ENCODE assay signal across 13 cellular contexts in genomic region chr7:7117935-7118586, GRCh38.
DNase-seq lines count a peak whose midpoint lies in the region; ATAC-seq, FAIRE-seq and TF ChIP-seq lines count a peak whose summit lies in the region.
"Had no signal": no experiment of that assay in that cellular context is flagged by ENCODE, and none has a peak within 500 bp of the region (broad histone marks: within the 10 kb centered on the region; RNA-seq: fewer than 3 reads in every experiment).

No MANE protein-coding gene starts in this region.

- peak overlapping the region; percentile 47 for H3K9ac ChIP-seq in HepG2 (ENCODE audit: insufficient read depth, low read depth, low read length)
- H3K9ac ChIP-seq in mesendoderm (ENCODE audit: low read length) = no peak overlapping the region
- H3K9ac ChIP-seq in neuronal stem cell (ENCODE audit: low read depth, low read length, poor library complexity) = no peak overlapping the region
- H3K9ac ChIP-seq: KMS-11 had no signal

- H3K79me2 ChIP-seq in HepG2 (ENCODE audit: insufficient read depth, low read length) = no peaks in the 10 kb centered on the region
- no peaks in the 10 kb centered on the region for H3K79me2 ChIP-seq in mesendoderm (ENCODE audit: control insufficient read depth, insufficient read depth, low read length)

- no peak overlapping the region for H2AFZ ChIP-seq in HepG2 (ENCODE audit: low read length)
- no peak overlapping the region for H2AFZ ChIP-seq in neuronal stem cell (ENCODE audit: low read length)

- H2BK12ac ChIP-seq in neuronal stem cell (ENCODE audit: low read length) = no peak overlapping the region

- POLR2A ChIA-PET in HepG2 (lab: Yijun Ruan, JAX) = interaction anchor here (1.2 to 1.5 kb wide), 2 partner anchors 59 to 64 kb away, joined by 4 to 8 read pairs; no protein-coding TSS in a partner anchor

- H4K8ac ChIP-seq in mesendoderm (ENCODE audit: low read depth, low read length) (no peak overlapping the region), neuronal stem cell (ENCODE audit: low read depth, low read length) (no peak overlapping the region)

- H3K4me1 ChIP-seq in HepG2 (ENCODE audit: insufficient read depth, low read length) (peaks cover 80% of the 10 kb centered on the region), right lobe of liver (peaks cover 0 to 13% (median 0%) of the 10 kb centered on the region in 4 donors), mesendoderm (ENCODE audit: control insufficient read depth, low read depth, low read length) (no peaks in the 10 kb centered on the region), neuronal stem cell (ENCODE audit: control insufficient read depth in 2 of 2, insufficient read depth in 1 of 2, low read depth in 1 of 2, low read length in 2 of 2) (no peaks in the 10 kb centered on the region), body of pancreas (peaks cover 14% of the 10 kb centered on the region)

- H3K79me1 ChIP-seq in mesendoderm (ENCODE audit: low read length) = no peaks in the 10 kb centered on the region
- H3K79me1 ChIP-seq in neuronal stem cell (ENCODE audit: low read depth, low read length) = no peaks in the 10 kb centered on the region

- CTCF ChIA-PET in HepG2 (lab: Yijun Ruan, JAX; ENCODE audit: low intra/inter-chr PET ratio, low total read pairs) = no interaction called here

- intact Hi-C loops in HepG2 (cut with micrococcal nuclease; ENCODE audit: unreplicated experiment) (no loop called here), right lobe of liver (cut with DNase I) (no loop called here), body of pancreas (cut with DNase I) (no loop called here)

- H3K18ac ChIP-seq in mesendoderm (ENCODE audit: low read length) (no peak overlapping the region), neuronal stem cell (ENCODE audit: low read length) (no peak overlapping the region)

- H2BK5ac ChIP-seq in mesendoderm (ENCODE audit: low read length) = no peak overlapping the region
- no peak overlapping the region for H2BK5ac ChIP-seq in neuronal stem cell (ENCODE audit: low read length)

- no TSS peak for BruUV-seq in HepG2 (replicated peaks; lab: Mats Ljungman, UMichigan)

- H3K9me3 ChIP-seq in HepG2 (ENCODE audit: low read length) (no peaks in the 10 kb centered on the region), right lobe of liver (no peaks in the 10 kb centered on the region), WERI-Rb-1 (ENCODE audit: severe bottlenecking) (no peaks in the 10 kb centered on the region), neuronal stem cell (replicated peaks in 1 of 2; ENCODE audit: control insufficient read depth in 2 of 2, insufficient read depth in 1 of 2, low read depth in 1 of 2, low read length in 2 of 2) (no peaks in the 10 kb centered on the region), body of pancreas (no peaks in the 10 kb centered on the region)

- no peaks in the 10 kb centered on the region for H3K36me3 ChIP-seq in HepG2 (replicated peaks in 1 of 2; ENCODE audit: control insufficient read depth in 1 of 2, insufficient read depth in 2 of 2, low read length in 2 of 2)
- H3K36me3 ChIP-seq in right lobe of liver = no peaks in the 10 kb centered on the region
- H3K36me3 ChIP-seq in WERI-Rb-1 = no peaks in the 10 kb centered on the region
- no peaks in the 10 kb centered on the region for H3K36me3 ChIP-seq in mesendoderm (ENCODE audit: control insufficient read depth, insufficient read depth, low read length)
- no peaks in the 10 kb centered on the region for H3K36me3 ChIP-seq in neuronal stem cell (replicated peaks in 1 of 2; ENCODE audit: control insufficient read depth in 2 of 2, insufficient read depth in 2 of 2, low read length in 2 of 2)
- no peaks in the 10 kb centered on the region for H3K36me3 ChIP-seq in body of pancreas (replicated peaks in 1 of 2; ENCODE audit: insufficient read depth in 1 of 2, low read depth in 2 of 2)

- H2BK15ac ChIP-seq in mesendoderm (replicated peaks; ENCODE audit: low read depth) = no peak overlapping the region
- no peak overlapping the region for H2BK15ac ChIP-seq in neuronal stem cell (ENCODE audit: low read length)

- H3K4ac ChIP-seq in mesendoderm (ENCODE audit: low read depth, low read length) (peak overlapping the region; percentile 10), neuronal stem cell (ENCODE audit: low read length) (no peak overlapping the region)

- H3K56ac ChIP-seq in mesendoderm (ENCODE audit: low read length) = peak overlapping the region; percentile 12

- ATAC-seq in HepG2 = no peak
- no peak for ATAC-seq in right lobe of liver
- ATAC-seq in body of pancreas = no peak

- no peak for TF ChIP-seq POLR2A in HepG2 (IDR thresholded peaks at IDR 0.05; ENCODE audit: insufficient read depth in 1 of 2, low read depth in 2 of 2, low read length in 2 of 2)
- TF ChIP-seq POLR2A in right lobe of liver (IDR thresholded peaks at IDR 0.05) = no peak
- no peak for TF ChIP-seq POLR2A in body of pancreas (IDR thresholded peaks at IDR 0.05)

- TF ChIP-seq RAD21 in HepG2 (CRISPR knock-in tag; IDR thresholded peaks at IDR 0.05) = no peak

- DNase-seq in HepG2 (ENCODE audit: low spot score) (no peak), right lobe of liver (no peak), WERI-Rb-1 (peak; percentile 80), mesendoderm (no peak), neuronal stem cell (ENCODE audit: low spot score) (no peak), body of pancreas (no peak), NCI-H2196 treated with DMSO at 0.1 percent for 48 hours (lab: John Stamatoyannopoulos, UW; ENCODE audit: unreplicated experiment) (no peak)
- DNase-seq: CD8-positive, alpha-beta memory T cell; DMS79 had no signal

- H2AK5ac ChIP-seq in mesendoderm (ENCODE audit: low read length) = no peak overlapping the region
- H2AK5ac ChIP-seq in neuronal stem cell (ENCODE audit: low read depth, low read length) = no peak overlapping the region

- peak overlapping the region; percentile 52; the same call in 1 of the 2 replicates for H3K4me2 ChIP-seq in HepG2 (ENCODE audit: low read depth, low read length)
- H3K4me2 ChIP-seq in mesendoderm (ENCODE audit: low read length) = no peak overlapping the region
- H3K4me2 ChIP-seq in neuronal stem cell (ENCODE audit: insufficient read depth, low read length, poor library complexity, severe bottlenecking) = no peak overlapping the region
- H3K4me2 ChIP-seq: KMS-11 had no signal

- TF ChIP-seq EP300 in HepG2 (IDR thresholded peaks at IDR 0.05; ENCODE audit: low read depth in 2 of 2, low read length in 2 of 2) = no peak
- TF ChIP-seq EP300 in HepG2 (CRISPR knock-in tag; IDR thresholded peaks at IDR 0.05; ENCODE audit: borderline replicate concordance) = no peak

- H3K23ac ChIP-seq in mesendoderm (ENCODE audit: low read length) = no peak overlapping the region
- H3K23ac ChIP-seq in neuronal stem cell (ENCODE audit: low read depth, low read length, poor library complexity) = no peak overlapping the region

- H3K14ac ChIP-seq in neuronal stem cell (ENCODE audit: low read length) = no peak overlapping the region

- no peak for FAIRE-seq in HepG2 (lab: Jason Lieb, UNC)
- FAIRE-seq: GM12891, H54 had no signal

- in situ Hi-C loops in HepG2 (cut with HindIII; ENCODE audit: extremely low pct_ligation_motif_present, low pct_unique_long_range_greater_than_20kb) = loop anchor here (5.0 kb wide), 1 partner anchor 39 kb away; no protein-coding TSS in a partner anchor

- H3K4me3 ChIP-seq in HepG2 (replicated peaks in 1 of 3; ENCODE audit: insufficient read depth in 1 of 3, low read depth in 2 of 3, low read length in 3 of 3) (no peak overlapping the region), right lobe of liver (no peak overlapping the region), WERI-Rb-1 (ENCODE audit: low read depth, low read length) (no peak overlapping the region), mesendoderm (ENCODE audit: low read length) (no peak overlapping the region), neuronal stem cell (ENCODE audit: low read length in 2 of 2) (no peak overlapping the region), body of pancreas (no peak overlapping the region)

- H4K20me1 ChIP-seq in HepG2 (ENCODE audit: insufficient read depth, low read length) = no peaks in the 10 kb centered on the region

- H4K91ac ChIP-seq in neuronal stem cell (ENCODE audit: low read depth, low read length, poor library complexity) = no peak overlapping the region

- no peak for TF ChIP-seq CTCF in HepG2 (CRISPR knock-in tag; IDR thresholded peaks at IDR 0.05)
- no peak for TF ChIP-seq CTCF in right lobe of liver (IDR thresholded peaks at IDR 0.05)
- no peak for TF ChIP-seq CTCF in WERI-Rb-1 (IDR thresholded peaks at IDR 0.05; ENCODE audit: low read depth, low read length)
- TF ChIP-seq CTCF in body of pancreas (IDR thresholded peaks at IDR 0.05) = no peak

- no peak overlapping the region for H4K5ac ChIP-seq in mesendoderm (ENCODE audit: low read length)

- H3K27ac ChIP-seq in HepG2 (ENCODE audit: extremely low read length, insufficient read depth, low read length) (peak overlapping the region; percentile 66), right lobe of liver (no peak overlapping the region), WERI-Rb-1 (peak overlapping the region; percentile 74), mesendoderm (ENCODE audit: low read depth, low read length) (no peak overlapping the region), neuronal stem cell (replicated peaks; ENCODE audit: low read length) (no peak overlapping the region), body of pancreas (no peak overlapping the region)
- H3K27ac ChIP-seq: 22Rv1, KMS-11 had no signal

- H3K27me3 ChIP-seq in HepG2 (ENCODE audit: control insufficient read depth in 1 of 2, insufficient read depth in 2 of 2, low read length in 2 of 2) = no peaks in the 10 kb centered on the region
- H3K27me3 ChIP-seq in right lobe of liver = peaks cover 0 to 10% of the 10 kb centered on the region in 2 donors
- H3K27me3 ChIP-seq in WERI-Rb-1 (ENCODE audit: insufficient read depth, low read depth, severe bottlenecking) = no peaks in the 10 kb centered on the region
- no peaks in the 10 kb centered on the region for H3K27me3 ChIP-seq in mesendoderm (ENCODE audit: insufficient read depth, low read length, poor library complexity)
- peaks cover 0 to 3% (median 0%) of the 10 kb centered on the region in 3 experiments for H3K27me3 ChIP-seq in neuronal stem cell (ENCODE audit: control insufficient read depth in 3 of 3, insufficient read depth in 3 of 3, low read depth in 1 of 3, low read length in 3 of 3)
- no peaks in the 10 kb centered on the region for H3K27me3 ChIP-seq in body of pancreas

- no peak overlapping the region for H2BK120ac ChIP-seq in mesendoderm (ENCODE audit: low read depth, low read length)
- H2BK120ac ChIP-seq in neuronal stem cell (ENCODE audit: low read depth, low read length) = no peak overlapping the region

- 86% methylated on average over 10 of the region's 10 CpGs for WGBS in HepG2 (ENCODE audit: low lambda C conversion rate)
- WGBS in right lobe of liver (ENCODE audit: insufficient coverage, low coverage, low lambda C conversion rate, missing lambda C conversion rate) = 88% methylated on average over 10 of the region's 10 CpGs
- no CpG with 5 or more reads among the region's 10 CpGs for WGBS in mesendoderm (ENCODE audit: extremely low coverage, insufficient coverage, low lambda C conversion rate)
- WGBS in neuronal stem cell (ENCODE audit: extremely low coverage in 2 of 2, insufficient read length in 2 of 2, insufficient replicate concordance in 1 of 2), 2 donors = no CpG with 5 or more reads among the region's 10 CpGs
- WGBS in body of pancreas, 2 donors = 81 to 84% methylated on average over 10 of the region's 10 CpGs

TF ChIP-seq in HepG2, 621 proteins besides CTCF, POLR2A, EP300 and RAD21 (continues in another document):
- TF ChIP-seq ZNF143 (CRISPR knock-in tag; IDR thresholded peaks at IDR 0.05) = 0 out of 2 replicates have a peak, but pooled peaks have one; percentile 17
- TF ChIP-seq HDAC6 (IDR thresholded peaks at IDR 0.05; ENCODE audit: low read depth, low read length) = no peak

Comparison
In these comparisons a context has a peak if more than half of its experiments do, and no peak if none do; other contexts are left out.
1. H3K27ac ChIP-seq: peak in HepG2 (single experiment) and WERI-Rb-1 (single experiment); none in right lobe of liver (0 of 3), mesendoderm (single experiment), neuronal stem cell (single experiment) and body of pancreas (0 of 4).